In genomic region chr17:17783825-17784598, GRCh38 we compare ENCODE assay signal across 8 cellular contexts. TPM values are rescaled to one million over a fixed set of nuclear protein-coding genes. Genes with fewer than 3 reads are reported as not detected.
DNase-seq lines count a peak whose midpoint lies in the region; ATAC-seq and TF ChIP-seq lines count a peak whose summit lies in the region.

No MANE protein-coding gene starts in this region.

- peaks cover 11% of the 10 kb centered on the region for H3K27me3 Mint-ChIP-seq in stimulated activated naive CD8-positive, alpha-beta T cell treated with anti-CD3 and anti-CD28 coated beads, Interleukin-15, amount 100 ng/mL, for 72 hours

- intact Hi-C loops in HCT116 (cut with micrococcal nuclease) = loop anchor here (10.0 kb wide), 1 partner anchor 99 kb away; the partner anchor contains the start of gene RAI1
- intact Hi-C loops in OCI-LY7 (cut with micrococcal nuclease; ENCODE audit: unreplicated experiment) = loop anchor here (1.0 to 2.0 kb wide), 5 partner anchors 18 to 103 kb away; partner anchors contain the start of gene RAI1
- intact Hi-C loops in right lobe of liver (cut with DNase I) = no loop called here

- H3K79me2 ChIP-seq in HCT116 (ENCODE audit: insufficient read depth, low read length) (peaks cover 29% of the 10 kb centered on the region), OCI-LY7 (ENCODE audit: insufficient read depth, low read depth, low read length) (no peaks in the 10 kb centered on the region)

- no peak for TF ChIP-seq POLR2A in HCT116 (IDR thresholded peaks at IDR 0.05; ENCODE audit: borderline replicate concordance, extremely low read depth, insufficient read depth, insufficient read length)
- TF ChIP-seq POLR2A in right lobe of liver (IDR thresholded peaks at IDR 0.05) = no peak

- H3K36me3 ChIP-seq in HCT116 (ENCODE audit: control insufficient read depth in 1 of 2, insufficient read depth in 2 of 2, low read length in 2 of 2) = no peaks in the 10 kb centered on the region
- no peaks in the 10 kb centered on the region for H3K36me3 ChIP-seq in OCI-LY7 (ENCODE audit: insufficient read depth, low read length)
- no peaks in the 10 kb centered on the region for H3K36me3 ChIP-seq in right lobe of liver

- H3K9me3 Mint-ChIP-seq in stimulated activated naive CD8-positive, alpha-beta T cell treated with anti-CD3 and anti-CD28 coated beads, Interleukin-15, amount 100 ng/mL, for 72 hours = no peaks in the 10 kb centered on the region

- RAD21 ChIA-PET in HCT116 (lab: Charles Lee; ENCODE audit: low non-redundant PET in 1 of 2, low total read pairs in 2 of 2, uncharacterized antibody in 2 of 2, unreplicated experiment in 2 of 2) = no interaction called here

- H3K27me3 ChIP-seq in HCT116 (ENCODE audit: insufficient read depth, low read length) (no peaks in the 10 kb centered on the region), right lobe of liver (no peaks in the 10 kb centered on the region)

- no peaks in the 10 kb centered on the region for H3K9me3 ChIP-seq in HCT116 (ENCODE audit: control insufficient read depth in 1 of 2, insufficient read depth in 1 of 2, low read depth in 1 of 2, low read length in 2 of 2)
- H3K9me3 ChIP-seq in OCI-LY7 (ENCODE audit: low read length) = no peaks in the 10 kb centered on the region
- H3K9me3 ChIP-seq in right lobe of liver = no peaks in the 10 kb centered on the region

- DNase-seq in C1 segment of cervical spinal cord (lab: John Stamatoyannopoulos, UW) (peak in 10 of 14 donors; percentile 34 to 65 (median 56)), HCT116 (ENCODE audit: low read depth, low spot score) (no peak), OCI-LY7 (ENCODE audit: low spot score) (peak; percentile 89), choroid plexus epithelial cell (ENCODE audit: low read depth) (peak; percentile 72), right lobe of liver (no peak)
- no peak for DNase-seq in stimulated activated naive CD8-positive, alpha-beta T cell treated with anti-CD3 and anti-CD28 coated beads, Interleukin-15, amount 100 ng/mL, for 72 hours

- H3K9me2 ChIP-seq in HCT116 (ENCODE audit: insufficient read depth) = no peaks in the 10 kb centered on the region
- H3K9me2 ChIP-seq in OCI-LY7 (ENCODE audit: insufficient read depth, low read length) = no peaks in the 10 kb centered on the region

- H3K4me3 Mint-ChIP-seq in stimulated activated naive CD8-positive, alpha-beta T cell treated with anti-CD3 and anti-CD28 coated beads, Interleukin-15, amount 100 ng/mL, for 72 hours = peak overlapping the region; percentile 81 to 87

- H4K20me1 ChIP-seq in HCT116 (ENCODE audit: insufficient read depth) (no peaks in the 10 kb centered on the region; the same call in 1 of the 2 replicates), OCI-LY7 (ENCODE audit: insufficient read depth, low read length) (no peaks in the 10 kb centered on the region)

- WGBS in right lobe of liver (ENCODE audit: insufficient coverage, low coverage, low lambda C conversion rate, missing lambda C conversion rate) = 24% methylated on average over 19 of the region's 35 CpGs

- TF ChIP-seq CTCF in HCT116 (IDR thresholded peaks at IDR 0.05 in 2 of 3, conservative IDR thresholded peaks at IDR 0.05 in 1 of 3; ENCODE audit: borderline replicate concordance in 1 of 3, insufficient read depth in 1 of 3, low read depth in 2 of 3, low read length in 2 of 3) (no peak), OCI-LY7 (conservative IDR thresholded peaks at IDR 0.05; ENCODE audit: low read length) (no peak), choroid plexus epithelial cell (conservative IDR thresholded peaks at IDR 0.05; ENCODE audit: low read depth, low read length) (no peak), right lobe of liver (IDR thresholded peaks at IDR 0.05) (no peak)

- H3K9ac ChIP-seq in HCT116 (ENCODE audit: low read length) = peak overlapping the region; percentile 76

- no peak overlapping the region for H2AFZ ChIP-seq in HCT116 (ENCODE audit: low read depth, low read length, poor library complexity, severe bottlenecking)
- no peak overlapping the region; the same call in 1 of the 2 replicates for H2AFZ ChIP-seq in OCI-LY7 (ENCODE audit: low read length)

- CTCF ChIA-PET in HCT116 (lab: Charles Lee) (no interaction called here), OCI-LY7 (lab: Charles Lee; ENCODE audit: unreplicated experiment) (interaction anchor here (0.6 kb wide), 1 partner anchor 44 kb away, joined by 3 read pairs; no protein-coding TSS in a partner anchor)

- TF ChIP-seq RAD21 in HCT116 (IDR thresholded peaks at IDR 0.05; ENCODE audit: low read depth) = no peak

- POLR2A ChIA-PET in HCT116 (lab: Charles Lee) (no interaction called here), OCI-LY7 (lab: Charles Lee) (interaction anchor here (1.8 kb wide), 1 partner anchor 17 kb away, joined by 7 read pairs; no protein-coding TSS in a partner anchor)

- BruUV-seq in HCT116 (replicated peaks; lab: Mats Ljungman, UMichigan) (no TSS peak), OCI-LY7 (replicated peaks; lab: Mats Ljungman, UMichigan) (no TSS peak)

- ATAC-seq in HCT116 = no peak
- no peak for ATAC-seq in right lobe of liver
- ATAC-seq in stimulated activated naive CD8-positive, alpha-beta T cell treated with anti-CD3 and anti-CD28 coated beads, Interleukin-15, amount 100 ng/mL, for 72 hours = peak; percentile 1
- no peak for ATAC-seq in GM21367 (IDR thresholded peaks at IDR 0.05; ENCODE audit: unreplicated experiment)
- no peak for ATAC-seq in HG03378 (IDR thresholded peaks at IDR 0.05; ENCODE audit: unreplicated experiment)

- H3K4me3 ChIP-seq in HCT116 (replicated peaks in 1 of 2; ENCODE audit: low read depth in 1 of 2, low read length in 2 of 2) (peak overlapping the region; percentile 41 to 61; a peak in 3 of 4 replicates), OCI-LY7 (ENCODE audit: low read depth, low read length, poor library complexity, severe bottlenecking) (peak overlapping the region; percentile 68), choroid plexus epithelial cell (ENCODE audit: low read depth, low read length) (peak overlapping the region; percentile 53), right lobe of liver (peak overlapping the region; percentile 33 to 53 (median 47))

- H3K27ac ChIP-seq in HCT116 (ENCODE audit: low read depth, low read length) (peak overlapping the region; percentile 80), OCI-LY7 (ENCODE audit: low read depth, low read length, poor library complexity, severe bottlenecking) (peak overlapping the region; percentile 99), right lobe of liver (peak overlapping the region in 2 of 3 donors; percentile 40 to 51)

- peak overlapping the region; percentile 91 for H3K4me2 ChIP-seq in HCT116 (ENCODE audit: low read length)
- peak overlapping the region; percentile 89 for H3K4me2 ChIP-seq in OCI-LY7 (ENCODE audit: low read length)

- peaks cover 48 to 70% of the 10 kb centered on the region in 2 experiments for H3K4me1 ChIP-seq in HCT116 (ENCODE audit: control insufficient read depth in 1 of 2, insufficient read depth in 2 of 2, low read length in 2 of 2)
- peaks cover 54% of the 10 kb centered on the region for H3K4me1 ChIP-seq in OCI-LY7 (ENCODE audit: insufficient read depth, low read length, poor library complexity, severe bottlenecking)
- peaks cover 0 to 54% (median 23%) of the 10 kb centered on the region in 4 donors for H3K4me1 ChIP-seq in right lobe of liver

- peaks cover 59% of the 10 kb centered on the region for H3K4me1 Mint-ChIP-seq in stimulated activated naive CD8-positive, alpha-beta T cell treated with anti-CD3 and anti-CD28 coated beads, Interleukin-15, amount 100 ng/mL, for 72 hours

- H3K27ac Mint-ChIP-seq in stimulated activated naive CD8-positive, alpha-beta T cell treated with anti-CD3 and anti-CD28 coated beads, Interleukin-15, amount 100 ng/mL, for 72 hours = peak overlapping the region in 1 of 2 donors; percentile 33

TF ChIP-seq in HCT116, 20 proteins besides CTCF, POLR2A, EP300 and RAD21 (continues in another document):
- TF ChIP-seq SIN3A (IDR thresholded peaks at IDR 0.05; ENCODE audit: low read depth) = no peak
- TF ChIP-seq POLR2AphosphoS5 (IDR thresholded peaks at IDR 0.05; ENCODE audit: low read depth, low read length) = no peak
- TF ChIP-seq ZFX (IDR thresholded peaks at IDR 0.05) = no peak
- no peak for TF ChIP-seq ZNF274 (IDR thresholded peaks at IDR 0.05; ENCODE audit: low read depth, low read length)
- no peak for TF ChIP-seq SP1 (IDR thresholded peaks at IDR 0.05; ENCODE audit: low read depth)
- TF ChIP-seq CBX3 (IDR thresholded peaks at IDR 0.05; ENCODE audit: low read depth) = no peak
- no peak for TF ChIP-seq FOSL1 (IDR thresholded peaks at IDR 0.05; ENCODE audit: low read depth)
- TF ChIP-seq CEBPB (IDR thresholded peaks at IDR 0.05; ENCODE audit: low read depth) = no peak
- no peak for TF ChIP-seq JUND (IDR thresholded peaks at IDR 0.05)
- TF ChIP-seq SRF (IDR thresholded peaks at IDR 0.05; ENCODE audit: low read depth) = no peak
- TF ChIP-seq MAX (IDR thresholded peaks at IDR 0.05) = no peak
- no peak for TF ChIP-seq YY1 (IDR thresholded peaks at IDR 0.05; ENCODE audit: extremely low read depth, insufficient replicate concordance, low read depth, low read length)
- no peak for TF ChIP-seq ATF3 (IDR thresholded peaks at IDR 0.05)
- TF ChIP-seq EZH2 (IDR thresholded peaks at IDR 0.05) = no peak

RNA-seq across cellular contexts. Expression of gene SREBF1, which starts 52.8 kb away (rescaled TPM):
- total RNA-seq in HCT116 (2021; ENCODE audit: unreplicated experiment) = 298 TPM
- 252 and 301 TPM in 2 replicates for polyA plus RNA-seq in HCT116 (2012)
- 48.4 and 70.4 TPM in 2 replicates for total RNA-seq in OCI-LY7 (2014; rRNA removed; shearing (Covaris generic))
- 187 and 213 TPM in 2 replicates for total RNA-seq in OCI-LY7 (2022)
- total RNA-seq in right lobe of liver = 100 to 1,000 TPM in 4 of 6 experiments, 10 to 100 TPM in 2; 63.8 to 246 (median 173) TPM

Comparison
In these comparisons a context has a peak if more than half of its experiments do, and no peak if none do; other contexts are left out.
1. DNase-seq: peak in C1 segment of cervical spinal cord (10 of 14), OCI-LY7 (single experiment) and choroid plexus epithelial cell (single experiment); none in HCT116 (single experiment), right lobe of liver (0 of 3) and stimulated activated naive CD8-positive, alpha-beta T cell treated with anti-CD3 and anti-CD28 coated beads, Interleukin-15, amount 100 ng/mL, for 72 hours (0 of 2).
2. H3K27ac ChIP-seq: peak in every context shown above with its lines; median percentile 99 in OCI-LY7; 80 in HCT116; 46 in right lobe of liver.
3. intact Hi-C loops: an anchor here in HCT116 (10.0 kb wide) and OCI-LY7 (1.0 to 2.0 kb wide); none called in right lobe of liver.
4. Peak in every context shown above with its lines, with median percentiles within 50 percentile points of each other: H3K4me3 ChIP-seq.